In genomic region chr19:38434549-38435051, GRCh38 we compare ENCODE assay signal across 1 cellular context.
TF ChIP-seq lines count a peak whose summit lies in the region.

No MANE protein-coding gene starts in this region.

TF ChIP-seq in GM23338, 12 proteins besides CTCF, POLR2A, EP300 and RAD21 (continued from another document):
- TF ChIP-seq CREB1 (CRISPR knock-in tag; IDR thresholded peaks at IDR 0.05; ENCODE audit: low read depth): 0 out of 2 replicates have a peak, but pooled peaks have one; percentile 21
- TF ChIP-seq REST (IDR thresholded peaks at IDR 0.05; ENCODE audit: unreplicated experiment): no peak
TF ChIP-seq in GM23338: peak in this region for 3.
